Comparison of ENCODE assay signal across 13 cellular contexts in genomic region chr4:75655562-75655961, GRCh38. TPM values are rescaled to one million over a fixed set of nuclear protein-coding genes. Genes with fewer than 3 reads are reported as not detected.
DNase-seq lines count a peak whose midpoint lies in the region; ATAC-seq and TF ChIP-seq lines count a peak whose summit lies in the region.
"Had no signal": no experiment of that assay in that cellular context is flagged by ENCODE, and none has a peak within 500 bp of the region (broad histone marks: within the 10 kb centered on the region; RNA-seq: fewer than 3 reads in every experiment).

No MANE protein-coding gene starts in this region.

- H3K36me3 Mint-ChIP-seq in activated T-cell treated with anti-CD3 and anti-CD28 coated beads, Interleukin-2, amount 50 U/mL, for 4 hours (ENCODE audit: insufficient read depth) = peaks cover 41% of the 10 kb centered on the region
- H3K36me3 Mint-ChIP-seq in activated T-helper 2 cell treated with anti-CD3 and anti-CD28 coated beads, Interferon-gamma antibody, Interleukin-2, Interleukin-4, amounts not matched to agents 10 μg/mL and 5 μg/mL and 100 μg/mL, durations not matched to agents 14 hours and 24 hours and 36 hours (ENCODE audit: low read depth) = peaks cover 76% of the 10 kb centered on the region
- peaks cover 19 to 26% of the 10 kb centered on the region in 2 donors for H3K36me3 Mint-ChIP-seq in stimulated activated naive B cell treated with anti-CD40 and anti-IgM and Interleukin-4, amounts not matched to agents 10 μg/mL and 1 μg/mL and 100 μg/mL, for 72 hours

- peak overlapping the region; percentile 83 for H3K27ac Mint-ChIP-seq in activated T-helper 2 cell treated with anti-CD3 and anti-CD28 coated beads, Interferon-gamma antibody, Interleukin-2, Interleukin-4, amounts not matched to agents 10 μg/mL and 5 μg/mL and 100 μg/mL, durations not matched to agents 14 hours and 24 hours and 36 hours
- peak overlapping the region; percentile 66 for H3K27ac Mint-ChIP-seq in stimulated activated naive B cell treated with anti-CD40 and anti-IgM and Interleukin-4, amounts not matched to agents 10 μg/mL and 1 μg/mL and 100 μg/mL, for 72 hours

- DNase-seq in activated T-cell treated with anti-CD3 and anti-CD28 coated beads, Interleukin-2, amount 50 U/mL, for 4 hours = no peak
- DNase-seq in activated T-cell treated with anti-CD3 and anti-CD28 coated beads for 4 hours = no peak
- DNase-seq in activated T-helper 2 cell treated with anti-CD3 and anti-CD28 coated beads, Interferon-gamma antibody, Interleukin-2, Interleukin-4, amounts not matched to agents 10 μg/mL and 5 μg/mL and 100 μg/mL, durations not matched to agents 14 hours and 24 hours and 36 hours (ENCODE audit: low spot score) = no peak
- no peak for DNase-seq in stimulated activated naive B cell treated with anti-CD40 and anti-IgM and Interleukin-4, amounts not matched to agents 10 μg/mL and 1 μg/mL and 100 μg/mL, for 72 hours
- DNase-seq in EL = no peak
- no peak for DNase-seq in body of pancreas
- DNase-seq: DMS153, KG1, NCI-H1694, NCI-H69, Right ventricle myocardium superior had no signal

- ATAC-seq in activated T-cell treated with anti-CD3 and anti-CD28 coated beads, Interleukin-2, amount 50 U/mL, for 4 hours = peak; percentile 78 to 84
- peak; percentile 56 for ATAC-seq in HG03342 (IDR thresholded peaks at IDR 0.05; ENCODE audit: unreplicated experiment)
- peak; percentile 61 to 92 for ATAC-seq in stimulated activated naive B cell treated with anti-CD40 and anti-IgM and Interleukin-4, amounts not matched to agents 10 μg/mL and 1 μg/mL and 100 μg/mL, for 72 hours (replicated peaks)
- no peak for ATAC-seq in HG02884 (IDR thresholded peaks at IDR 0.05; ENCODE audit: unreplicated experiment)
- no peak for ATAC-seq in body of pancreas

- no peak overlapping the region for H3K4me3 Mint-ChIP-seq in activated T-cell treated with anti-CD3 and anti-CD28 coated beads, Interleukin-2, amount 50 U/mL, for 4 hours
- peak overlapping the region; percentile 30 for H3K4me3 Mint-ChIP-seq in activated T-helper 2 cell treated with anti-CD3 and anti-CD28 coated beads, Interferon-gamma antibody, Interleukin-2, Interleukin-4, amounts not matched to agents 10 μg/mL and 5 μg/mL and 100 μg/mL, durations not matched to agents 14 hours and 24 hours and 36 hours (ENCODE audit: low read depth)
- no peak overlapping the region for H3K4me3 Mint-ChIP-seq in stimulated activated naive B cell treated with anti-CD40 and anti-IgM and Interleukin-4, amounts not matched to agents 10 μg/mL and 1 μg/mL and 100 μg/mL, for 72 hours

- no peak for TF ChIP-seq CTCF in body of pancreas (IDR thresholded peaks at IDR 0.05)

- H3K27me3 Mint-ChIP-seq in activated T-cell treated with anti-CD3 and anti-CD28 coated beads, Interleukin-2, amount 50 U/mL, for 4 hours (ENCODE audit: low read depth) = no peaks in the 10 kb centered on the region
- no peaks in the 10 kb centered on the region for H3K27me3 Mint-ChIP-seq in activated T-helper 2 cell treated with anti-CD3 and anti-CD28 coated beads, Interferon-gamma antibody, Interleukin-2, Interleukin-4, amounts not matched to agents 10 μg/mL and 5 μg/mL and 100 μg/mL, durations not matched to agents 14 hours and 24 hours and 36 hours (ENCODE audit: low read depth)
- H3K27me3 Mint-ChIP-seq in stimulated activated naive B cell treated with anti-CD40 and anti-IgM and Interleukin-4, amounts not matched to agents 10 μg/mL and 1 μg/mL and 100 μg/mL, for 72 hours = no peaks in the 10 kb centered on the region

- H3K9me3 ChIP-seq in body of pancreas = no peaks in the 10 kb centered on the region

- H3K4me1 Mint-ChIP-seq in activated T-cell treated with anti-CD3 and anti-CD28 coated beads, Interleukin-2, amount 50 U/mL, for 4 hours (ENCODE audit: low read depth) = peaks cover 51% of the 10 kb centered on the region
- peaks cover 60% of the 10 kb centered on the region for H3K4me1 Mint-ChIP-seq in activated T-helper 2 cell treated with anti-CD3 and anti-CD28 coated beads, Interferon-gamma antibody, Interleukin-2, Interleukin-4, amounts not matched to agents 10 μg/mL and 5 μg/mL and 100 μg/mL, durations not matched to agents 14 hours and 24 hours and 36 hours (ENCODE audit: low read depth)
- H3K4me1 Mint-ChIP-seq in stimulated activated naive B cell treated with anti-CD40 and anti-IgM and Interleukin-4, amounts not matched to agents 10 μg/mL and 1 μg/mL and 100 μg/mL, for 72 hours = peaks cover 5% of the 10 kb centered on the region in 2 donors

- H3K27ac ChIP-seq in body of pancreas = no peak overlapping the region

- TF ChIP-seq POLR2A in body of pancreas (IDR thresholded peaks at IDR 0.05) = no peak

- no peaks in the 10 kb centered on the region for H3K27me3 ChIP-seq in body of pancreas

- no peaks in the 10 kb centered on the region for H3K9me3 Mint-ChIP-seq in activated T-cell treated with anti-CD3 and anti-CD28 coated beads, Interleukin-2, amount 50 U/mL, for 4 hours
- no peaks in the 10 kb centered on the region for H3K9me3 Mint-ChIP-seq in activated T-helper 2 cell treated with anti-CD3 and anti-CD28 coated beads, Interferon-gamma antibody, Interleukin-2, Interleukin-4, amounts not matched to agents 10 μg/mL and 5 μg/mL and 100 μg/mL, durations not matched to agents 14 hours and 24 hours and 36 hours
- H3K9me3 Mint-ChIP-seq in stimulated activated naive B cell treated with anti-CD40 and anti-IgM and Interleukin-4, amounts not matched to agents 10 μg/mL and 1 μg/mL and 100 μg/mL, for 72 hours = no peaks in the 10 kb centered on the region

- WGBS in body of pancreas, 2 donors = 76 to 81% methylated on average over 2 of the region's 2 CpGs

- no peak overlapping the region for H3K4me3 ChIP-seq in body of pancreas

- intact Hi-C loops in activated T-helper 2 cell treated with anti-CD3 and anti-CD28 coated beads, Interferon-gamma antibody, Interleukin-2, Interleukin-4, amounts not matched to agents 10 μg/mL and 5 μg/mL and 100 μg/mL, durations not matched to agents 14 hours and 24 hours and 36 hours (cut with micrococcal nuclease) = loop anchor here (1.0 to 2.0 kb wide), 4 partner anchors 18 to 69 kb away; partner anchors contain the start of genes CDKL2, G3BP2 and USO1
- intact Hi-C loops in body of pancreas (cut with DNase I) = no loop called here

- H3K4me1 ChIP-seq in body of pancreas = no peaks in the 10 kb centered on the region

- peaks cover 3 to 14% of the 10 kb centered on the region in 2 donors for H3K36me3 ChIP-seq in body of pancreas (replicated peaks in 1 of 2; ENCODE audit: insufficient read depth in 1 of 2, low read depth in 2 of 2)

RNA-seq across cellular contexts. Expression of gene G3BP2, which starts 17.6 kb away (rescaled TPM):
- 100 to 1,000 TPM; 177 to 196 (median 189) TPM for total RNA-seq in activated T-cell treated with anti-CD3 and anti-CD28 coated beads, Interleukin-2, amount 50 U/mL, for 4 hours
- 143 and 156 TPM in 2 replicates for total RNA-seq in activated T-helper 2 cell treated with anti-CD3 and anti-CD28 coated beads, Interferon-gamma antibody, Interleukin-2, Interleukin-4, amounts not matched to agents 10 μg/mL and 5 μg/mL and 100 μg/mL, durations not matched to agents 14 hours and 24 hours and 36 hours
- 10 to 100 TPM; 29.7 to 65.6 TPM for total RNA-seq in body of pancreas

RNA-seq across cellular contexts. Expression of gene CDKL2, which starts 25.2 kb away (rescaled TPM):
- total RNA-seq in activated T-cell treated with anti-CD3 and anti-CD28 coated beads, Interleukin-2, amount 50 U/mL, for 4 hours = under 1 TPM in 2 of 3 donors, not detected in 1; 0.08 to 0.33 TPM
- 0.23 and 0.57 TPM in 2 replicates for total RNA-seq in activated T-helper 2 cell treated with anti-CD3 and anti-CD28 coated beads, Interferon-gamma antibody, Interleukin-2, Interleukin-4, amounts not matched to agents 10 μg/mL and 5 μg/mL and 100 μg/mL, durations not matched to agents 14 hours and 24 hours and 36 hours
- 1 to 10 TPM; 1.6 to 4.6 TPM for total RNA-seq in body of pancreas

Comparison
In these comparisons a context has a peak if more than half of its experiments do, and no peak if none do; other contexts are left out.
1. ATAC-seq: peak in activated T-cell treated with anti-CD3 and anti-CD28 coated beads, Interleukin-2, amount 50 U/mL, for 4 hours (2 of 2), HG03342 (single experiment) and stimulated activated naive B cell treated with anti-CD40 and anti-IgM and Interleukin-4, amounts not matched to agents 10 μg/mL and 1 μg/mL and 100 μg/mL, for 72 hours (2 of 2); none in HG02884 (single experiment) and body of pancreas (single experiment).